Comparison of ENCODE assay signal across 35 cellular contexts in the genomic region with DNA sequence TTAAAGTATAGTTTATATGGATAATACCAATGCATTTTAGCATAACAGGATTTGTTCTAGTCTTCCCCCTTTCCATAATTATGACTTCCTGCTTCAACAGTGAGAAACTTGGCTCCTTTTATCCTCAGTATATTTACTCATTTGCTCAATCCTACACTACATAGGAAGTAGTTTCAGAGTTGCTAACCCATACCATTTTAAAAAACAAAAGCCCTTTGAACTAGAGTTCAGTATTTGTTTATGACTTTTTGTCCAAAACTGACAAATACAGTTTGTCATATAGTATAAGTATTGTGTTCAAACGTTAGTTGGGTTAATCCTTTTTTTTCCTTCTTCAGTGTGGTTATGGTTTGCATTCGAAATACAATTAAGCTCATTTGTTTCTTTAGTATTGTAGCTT.
"Had no signal": no experiment of that assay in that cellular context is flagged by ENCODE, and none has a peak within 500 bp of the region (broad histone marks: within the 10 kb centered on the region; RNA-seq: fewer than 3 reads in every experiment).

No MANE protein-coding gene starts in this region.

- H3K27me3 Mint-ChIP-seq: activated CD4-positive, alpha-beta memory T cell treated with anti-CD3 and anti-CD28 coated beads for 36 hours; activated CD4-positive, alpha-beta T cell treated with anti-CD3 and anti-CD28 coated beads for 36 hours; activated CD4-positive, alpha-beta T cell treated with anti-CD3 and anti-CD28 coated beads, Interleukin-2, amount 10 ng/mL, durations not matched to agents 24 days and 14 days; activated CD8-positive, alpha-beta memory T cell treated with anti-CD3 and anti-CD28 coated beads, Interleukin-2, amount 10 ng/mL, durations not matched to agents 7 days and 5 days; activated naive CD8-positive, alpha-beta T cell; brain; T-cell had no signal

- H3K27ac Mint-ChIP-seq: activated CD4-positive, alpha-beta memory T cell treated with anti-CD3 and anti-CD28 coated beads for 36 hours; activated CD4-positive, alpha-beta T cell treated with anti-CD3 and anti-CD28 coated beads for 36 hours; activated CD4-positive, alpha-beta T cell treated with anti-CD3 and anti-CD28 coated beads, Interleukin-2, amount 10 ng/mL, durations not matched to agents 24 days and 14 days; activated CD8-positive, alpha-beta memory T cell treated with anti-CD3 and anti-CD28 coated beads, Interleukin-2, amount 10 ng/mL, durations not matched to agents 7 days and 5 days; activated CD8-positive, alpha-beta T cell treated with anti-CD3 and anti-CD28 coated beads, Interleukin-2, amount 10 ng/mL, durations not matched to agents 7 days and 5 days; activated naive CD8-positive, alpha-beta T cell; activated T-helper 1 cell treated with anti-CD3 and anti-CD28 coated beads, Interleukin-12 subunit alpha, Interleukin-12 subunit beta, Interleukin-2, Interleukin-4 antibody, amounts not matched to agents 30 ng/mL and 10 ng/mL and 1 ng/mL, durations not matched to agents 14 hours and 24 hours and 36 hours; activated T-helper 2 cell treated with anti-CD3 and anti-CD28 coated beads, Interferon-gamma antibody, Interleukin-2, Interleukin-4, amounts not matched to agents 10 μg/mL and 5 μg/mL and 100 μg/mL, durations not matched to agents 14 hours and 24 hours and 36 hours; brain; T-cell; T-helper 1 cell treated with Interleukin-12 subunit alpha and Interleukin-12 subunit beta and Interleukin-4 antibody, amounts not matched to agents 30 μg/mL and 1 μg/mL, for 36 hours; T-helper 2 cell treated with Interferon-gamma antibody and Interleukin-4, amounts not matched to agents 5 μg/mL and 100 μg/mL, for 36 hours had no signal

- H3K36me3 Mint-ChIP-seq: activated CD8-positive, alpha-beta memory T cell treated with anti-CD3 and anti-CD28 coated beads, Interleukin-2, amount 10 ng/mL, durations not matched to agents 7 days and 5 days; activated naive CD8-positive, alpha-beta T cell had no signal

- DNase-seq: activated CD4-positive, alpha-beta memory T cell treated with anti-CD3 and anti-CD28 coated beads for 36 hours; activated CD4-positive, alpha-beta T cell treated with anti-CD3 and anti-CD28 coated beads for 36 hours; activated CD4-positive, alpha-beta T cell treated with anti-CD3 and anti-CD28 coated beads, Interleukin-2, amount 10 ng/mL, durations not matched to agents 24 days and 14 days; activated CD4-positive, CD25-positive, alpha-beta regulatory T cell; activated CD4-positive, CD25-positive, alpha-beta regulatory T cell treated with anti-CD3 and anti-CD28 coated beads, Interleukin-2, amount 50 U/mL, for 72 hours; activated CD8-positive, alpha-beta memory T cell treated with anti-CD3 and anti-CD28 coated beads, Interleukin-2, amount 10 ng/mL, durations not matched to agents 7 days and 5 days; activated CD8-positive, alpha-beta memory T cell treated with anti-CD3 and anti-CD28 coated beads, Interleukin-2, amount 50 U/mL, for 4 hours; activated CD8-positive, alpha-beta T cell treated with anti-CD3 and anti-CD28 coated beads, Interleukin-2, amount 10 ng/mL, durations not matched to agents 7 days and 5 days; activated effector memory CD4-positive, alpha-beta T cell treated with anti-CD3 and anti-CD28 coated beads, Interleukin-2, amount 50 U/mL, for 16 hours; activated naive CD4-positive, alpha-beta T cell treated with anti-CD3 and anti-CD28 coated beads, Interleukin-2, amount 50 U/mL, for 16 hours; activated naive CD4-positive, alpha-beta T cell treated with Interleukin-2 at 50 U/mL for 16 hours; activated T-cell treated with anti-CD3 and anti-CD28 coated beads, Interleukin-2, amount 50 U/mL, for 1 hour; activated T-cell treated with anti-CD3 and anti-CD28 coated beads, Interleukin-2, amount 50 U/mL, for 48 hours; amniotic stem cell; anterior cingulate cortex; central memory CD4-positive, alpha-beta T cell; cerebellar nuclear complex; colonic mucosa; effector CD8-positive, alpha-beta T cell; foreskin fibroblast; gastrocnemius medialis; glutamatergic neuron; heart left ventricle; T-cell; T1000 had no signal

- H3K9me3 Mint-ChIP-seq: activated CD4-positive, alpha-beta memory T cell treated with anti-CD3 and anti-CD28 coated beads for 36 hours; activated CD4-positive, alpha-beta T cell treated with anti-CD3 and anti-CD28 coated beads, Interleukin-2, amount 10 ng/mL, durations not matched to agents 24 days and 14 days; activated T-helper 1 cell treated with anti-CD3 and anti-CD28 coated beads, Interleukin-12 subunit alpha, Interleukin-12 subunit beta, Interleukin-2, Interleukin-4 antibody, amounts not matched to agents 30 ng/mL and 10 ng/mL and 1 ng/mL, durations not matched to agents 14 hours and 24 hours and 36 hours; activated T-helper 2 cell treated with anti-CD3 and anti-CD28 coated beads, Interferon-gamma antibody, Interleukin-2, Interleukin-4, amounts not matched to agents 10 μg/mL and 5 μg/mL and 100 μg/mL, durations not matched to agents 14 hours and 24 hours and 36 hours; T-cell; T-helper 1 cell treated with Interleukin-12 subunit alpha and Interleukin-12 subunit beta and Interleukin-4 antibody, amounts not matched to agents 30 μg/mL and 1 μg/mL, for 36 hours; T-helper 2 cell treated with Interferon-gamma antibody and Interleukin-4, amounts not matched to agents 5 μg/mL and 100 μg/mL, for 36 hours had no signal

- H3K36me3 ChIP-seq: breast epithelium, cardiac muscle cell, colonic mucosa had no signal

- H3K4me3 ChIP-seq: breast epithelium, cardiac muscle cell, colonic mucosa, gastrocnemius medialis, heart left ventricle had no signal

- H3K4me1 ChIP-seq: breast epithelium, colonic mucosa had no signal

- FAIRE-seq: endometrium, endothelial cell of umbilical vein had no signal

- H3K4me3 Mint-ChIP-seq: activated CD4-positive, alpha-beta memory T cell treated with anti-CD3 and anti-CD28 coated beads for 36 hours; activated CD4-positive, alpha-beta T cell treated with anti-CD3 and anti-CD28 coated beads for 36 hours; activated CD4-positive, alpha-beta T cell treated with anti-CD3 and anti-CD28 coated beads, Interleukin-2, amount 10 ng/mL, durations not matched to agents 24 days and 14 days; activated CD8-positive, alpha-beta memory T cell treated with anti-CD3 and anti-CD28 coated beads, Interleukin-2, amount 10 ng/mL, durations not matched to agents 7 days and 5 days; activated CD8-positive, alpha-beta T cell treated with anti-CD3 and anti-CD28 coated beads, Interleukin-2, amount 10 ng/mL, durations not matched to agents 7 days and 5 days; activated naive CD8-positive, alpha-beta T cell; activated T-helper 1 cell treated with anti-CD3 and anti-CD28 coated beads, Interleukin-12 subunit alpha, Interleukin-12 subunit beta, Interleukin-2, Interleukin-4 antibody, amounts not matched to agents 30 ng/mL and 10 ng/mL and 1 ng/mL, durations not matched to agents 14 hours and 24 hours and 36 hours; T-cell; T-helper 1 cell treated with Interleukin-12 subunit alpha and Interleukin-12 subunit beta and Interleukin-4 antibody, amounts not matched to agents 30 μg/mL and 1 μg/mL, for 36 hours; T-helper 2 cell treated with Interferon-gamma antibody and Interleukin-4, amounts not matched to agents 5 μg/mL and 100 μg/mL, for 36 hours had no signal

- H3K27me3 ChIP-seq: breast epithelium, cardiac muscle cell, colonic mucosa, gastrocnemius medialis, heart left ventricle had no signal

- H3K9me3 ChIP-seq: breast epithelium, colonic mucosa, gastrocnemius medialis, heart left ventricle had no signal

- H3K27ac ChIP-seq: breast epithelium, cardiac muscle cell, colonic mucosa, gastrocnemius medialis, heart left ventricle had no signal
